Comparison of ENCODE assay signal across 32 cellular contexts in genomic region chr12:14930299-14930698, GRCh38. TPM values are rescaled to one million over a fixed set of nuclear protein-coding genes. Genes with fewer than 3 reads are reported as not detected.
A peak's percentile ranks its signal among the peaks of the same experiment; 100 is the strongest.
DNase-seq lines count a peak whose midpoint lies in the region; ATAC-seq, FAIRE-seq and TF ChIP-seq lines count a peak whose summit lies in the region.
"Had no signal": no experiment of that assay in that cellular context is flagged by ENCODE, and none has a peak within 500 bp of the region (broad histone marks: within the 10 kb centered on the region; RNA-seq: fewer than 3 reads in every experiment).

No MANE protein-coding gene starts in this region.

- no peak for TF ChIP-seq EP300 in HepG2 (IDR thresholded peaks at IDR 0.05; ENCODE audit: low read depth in 2 of 2, low read length in 2 of 2)
- no peak for TF ChIP-seq EP300 in HepG2 (CRISPR knock-in tag; IDR thresholded peaks at IDR 0.05; ENCODE audit: borderline replicate concordance)

- FAIRE-seq in HepG2 (lab: Jason Lieb, UNC) (no peak), endometrium (lab: Jason Lieb, UNC) (peak; percentile 96)

- H2AFZ ChIP-seq in HepG2 (ENCODE audit: low read length), result no peak overlapping the region
- H2AFZ ChIP-seq: GM23248 had no signal

- H3K9me3 ChIP-seq in liver (ENCODE audit: control insufficient read depth in 4 of 4, low read length in 3 of 4) (no peaks in the 10 kb centered on the region), HepG2 (ENCODE audit: low read length) (no peaks in the 10 kb centered on the region), aorta (ENCODE audit: control insufficient read depth, low read length) (no peaks in the 10 kb centered on the region)
- H3K9me3 ChIP-seq: colonic mucosa, ovary, sigmoid colon had no signal

- no peaks in the 10 kb centered on the region for H4K20me1 ChIP-seq in HepG2 (ENCODE audit: insufficient read depth, low read length)

- DNase-seq in HepG2 (ENCODE audit: low spot score), result no peak
- no peak for DNase-seq in mesothelial cell of epicardium (ENCODE audit: low spot score in 2 of 2, unreplicated experiment in 2 of 2)
- no peak for DNase-seq in aorta
- DNase-seq in DMS153 treated with DMSO at 0.1 percent for 48 hours (lab: John Stamatoyannopoulos, UW; ENCODE audit: unreplicated experiment), result no peak
- DNase-seq in stimulated activated naive CD4-positive, alpha-beta T cell (lab: John Stamatoyannopoulos, UW), result no peak
- DNase-seq: activated CD4-positive, alpha-beta memory T cell treated with anti-CD3 and anti-CD28 coated beads for 36 hours; activated CD8-positive, alpha-beta memory T cell treated with anti-CD3 and anti-CD28 coated beads, Interleukin-2, amount 50 U/mL, for 48 hours; CD8-positive, alpha-beta memory T cell; colonic mucosa; DMS153; effector memory CD8-positive, alpha-beta T cell; GDM1; GM23248; KBM-7; left cardiac atrium; MM.1S; natural killer cell; NCI-H1436; ovary; SHP77 treated with DMSO at 0.1 percent for 48 hours; sigmoid colon; stimulated activated CD8-positive, alpha-beta memory T cell treated with anti-CD3 and anti-CD28 coated beads, Interleukin-4, amount 100 ng/mL, for 48 hours; T-helper 1 cell had no signal

- H3K9me3 Mint-ChIP-seq in mesothelial cell of epicardium, result peaks cover 4% of the 10 kb centered on the region
- H3K9me3 Mint-ChIP-seq: activated CD4-positive, alpha-beta memory T cell treated with anti-CD3 and anti-CD28 coated beads for 36 hours; activated T-helper 17 cell treated with anti-CD3 and anti-CD28 coated beads, Interleukin-2, amount 50 U/mL, for 72 hours; CD8-positive, alpha-beta memory T cell; effector memory CD8-positive, alpha-beta T cell; natural killer cell had no signal

- ATAC-seq in HepG2 (no peak), aorta (ENCODE audit: low FRiP score) (peak; percentile 38), GM19351 (IDR thresholded peaks at IDR 0.05; ENCODE audit: unreplicated experiment) (no peak)
- ATAC-seq: activated CD4-positive, CD25-positive, alpha-beta regulatory T cell treated with anti-CD3 and anti-CD28 coated beads, Interleukin-2, amount 50 U/mL, for 24 hours; activated T-helper 17 cell treated with anti-CD3 and anti-CD28 coated beads, Interleukin-2, amount 50 U/mL, for 72 hours; effector memory CD8-positive, alpha-beta T cell; left cardiac atrium; natural killer cell had no signal

- no peak overlapping the region for H3K4me2 ChIP-seq in HepG2 (ENCODE audit: low read depth, low read length)

- no peaks in the 10 kb centered on the region for H3K27me3 Mint-ChIP-seq in mesothelial cell of epicardium (ENCODE audit: low read depth)
- H3K27me3 Mint-ChIP-seq: activated CD4-positive, alpha-beta memory T cell treated with anti-CD3 and anti-CD28 coated beads for 36 hours; activated naive CD8-positive, alpha-beta T cell; activated T-helper 17 cell treated with anti-CD3 and anti-CD28 coated beads, Interleukin-2, amount 50 U/mL, for 72 hours; CD8-positive, alpha-beta memory T cell; effector memory CD8-positive, alpha-beta T cell had no signal

- POLR2A ChIA-PET in HepG2 (lab: Yijun Ruan, JAX), result no interaction called here

- H3K4me1 ChIP-seq in liver (ENCODE audit: control insufficient read depth in 4 of 4, insufficient read depth in 4 of 4, low read length in 3 of 4) (no peaks in the 10 kb centered on the region), HepG2 (ENCODE audit: insufficient read depth, low read length) (peaks cover 7% of the 10 kb centered on the region; the same call in 1 of the 2 replicates), aorta (ENCODE audit: control insufficient read depth in 1 of 2, insufficient read depth in 2 of 2, low read length in 2 of 2) (peaks cover 0 to 2% of the 10 kb centered on the region in 2 donors)
- H3K4me1 ChIP-seq: colonic mucosa had no signal

- H3K79me2 ChIP-seq in HepG2 (ENCODE audit: insufficient read depth, low read length), result no peaks in the 10 kb centered on the region

- H3K36me3 Mint-ChIP-seq in mesothelial cell of epicardium, result peaks cover 2% of the 10 kb centered on the region
- H3K36me3 Mint-ChIP-seq: natural killer cell had no signal

- intact Hi-C loops in HepG2 (cut with micrococcal nuclease; ENCODE audit: unreplicated experiment) (no loop called here), aorta (cut with DNase I) (loop anchor here in 1 of 2 donors (2.0 to 10.0 kb wide), 2 partner anchors 47 to 65 kb away; no protein-coding TSS in a partner anchor)

- H3K27me3 ChIP-seq in liver (ENCODE audit: control insufficient read depth in 4 of 4, insufficient read depth in 4 of 4, low read length in 3 of 4), result no peaks in the 10 kb centered on the region
- no peaks in the 10 kb centered on the region for H3K27me3 ChIP-seq in HepG2 (ENCODE audit: control insufficient read depth in 1 of 2, insufficient read depth in 2 of 2, low read length in 2 of 2)
- H3K27me3 ChIP-seq in aorta (ENCODE audit: control insufficient read depth in 1 of 2, insufficient read depth in 2 of 2, low read length in 1 of 2), result no peaks in the 10 kb centered on the region
- H3K27me3 ChIP-seq: colonic mucosa, ovary, sigmoid colon had no signal

- H3K27ac Mint-ChIP-seq in mesothelial cell of epicardium, result peak overlapping the region; percentile 98
- H3K27ac Mint-ChIP-seq: activated CD4-positive, alpha-beta memory T cell treated with anti-CD3 and anti-CD28 coated beads for 36 hours; activated naive CD8-positive, alpha-beta T cell; activated T-helper 17 cell treated with anti-CD3 and anti-CD28 coated beads, Interleukin-2, amount 50 U/mL, for 72 hours; CD8-positive, alpha-beta memory T cell; effector memory CD8-positive, alpha-beta T cell had no signal

- H3K4me3 ChIP-seq in liver (ENCODE audit: low read depth in 1 of 3, low read length in 3 of 3) (no peak overlapping the region), HepG2 (replicated peaks in 1 of 3; ENCODE audit: insufficient read depth in 1 of 3, low read depth in 2 of 3, low read length in 3 of 3) (no peak overlapping the region), aorta (ENCODE audit: low read length in 2 of 2) (no peak overlapping the region)
- H3K4me3 ChIP-seq: colonic mucosa, GM23248, ovary, sigmoid colon had no signal

- TF ChIP-seq POLR2A in HepG2 (IDR thresholded peaks at IDR 0.05; ENCODE audit: insufficient read depth in 1 of 2, low read depth in 2 of 2, low read length in 2 of 2), result no peak

- peak overlapping the region; percentile 26 for H3K4me3 Mint-ChIP-seq in mesothelial cell of epicardium
- H3K4me3 Mint-ChIP-seq: activated CD4-positive, alpha-beta memory T cell treated with anti-CD3 and anti-CD28 coated beads for 36 hours; activated naive CD8-positive, alpha-beta T cell; activated T-helper 17 cell treated with anti-CD3 and anti-CD28 coated beads, Interleukin-2, amount 50 U/mL, for 72 hours; CD8-positive, alpha-beta memory T cell; effector memory CD8-positive, alpha-beta T cell; natural killer cell had no signal

- CTCF ChIA-PET in HepG2 (lab: Yijun Ruan, JAX; ENCODE audit: low intra/inter-chr PET ratio, low total read pairs), result no interaction called here

- peaks cover 77% of the 10 kb centered on the region for H3K4me1 Mint-ChIP-seq in mesothelial cell of epicardium
- H3K4me1 Mint-ChIP-seq: activated T-helper 17 cell treated with anti-CD3 and anti-CD28 coated beads, Interleukin-2, amount 50 U/mL, for 72 hours had no signal

- TF ChIP-seq CTCF in liver (IDR thresholded peaks at IDR 0.05; ENCODE audit: low read depth, low read length, missing input control) (no peak), HepG2 (CRISPR knock-in tag; IDR thresholded peaks at IDR 0.05) (no peak), mesothelial cell of epicardium (IDR thresholded peaks at IDR 0.05; ENCODE audit: unreplicated experiment) (no peak)

- H3K36me3 ChIP-seq in liver (ENCODE audit: control insufficient read depth in 4 of 4, insufficient read depth in 3 of 4, low read depth in 1 of 4, low read length in 3 of 4), result no peaks in the 10 kb centered on the region
- H3K36me3 ChIP-seq in HepG2 (replicated peaks in 1 of 2; ENCODE audit: control insufficient read depth in 1 of 2, insufficient read depth in 2 of 2, low read length in 2 of 2), result no peaks in the 10 kb centered on the region
- no peaks in the 10 kb centered on the region for H3K36me3 ChIP-seq in aorta (ENCODE audit: control insufficient read depth in 1 of 2, insufficient read depth in 2 of 2, low read length in 1 of 2)
- H3K36me3 ChIP-seq: colonic mucosa, ovary, sigmoid colon had no signal

- in situ Hi-C loops in HepG2 (cut with HindIII; ENCODE audit: extremely low pct_ligation_motif_present, low pct_unique_long_range_greater_than_20kb), result no loop called here

- BruUV-seq in HepG2 (replicated peaks; lab: Mats Ljungman, UMichigan), result no TSS peak

- H3K9ac ChIP-seq in liver (ENCODE audit: low read depth in 1 of 2, low read length in 2 of 2) (no peak overlapping the region), HepG2 (ENCODE audit: insufficient read depth, low read depth, low read length) (no peak overlapping the region)
- H3K9ac ChIP-seq: GM23248 had no signal

- TF ChIP-seq RAD21 in liver (IDR thresholded peaks at IDR 0.05) (peak; percentile 28 to 45), HepG2 (CRISPR knock-in tag; IDR thresholded peaks at IDR 0.05) (no peak)

- H3K27ac ChIP-seq in liver (ENCODE audit: low read depth in 1 of 2, low read length in 2 of 2) (no peak overlapping the region), HepG2 (ENCODE audit: extremely low read length, insufficient read depth, low read length) (no peak overlapping the region), aorta (ENCODE audit: low read depth in 1 of 2, low read length in 2 of 2) (no peak overlapping the region)
- H3K27ac ChIP-seq: 22Rv1, colonic mucosa, GM23248, ovary had no signal

RNA-seq across cellular contexts. Expression of gene ERP27, which starts 8.0 kb away (rescaled TPM):
- total RNA-seq in liver, result 1 to 10 TPM in 1 of 2 donors, under 1 TPM in 1; 0.59 to 5.8 TPM
- polyA plus RNA-seq in liver, result under 1 TPM; 0.14 to 0.43 TPM
- 5.1 and 6.6 TPM in 2 replicates for total RNA-seq in HepG2 (2016; rRNA removed; fragmentation: Illumina TruSeq; extraction: Trizol)
- total RNA-seq in HepG2 (2016; cell fraction: cytosol; rRNA removed; fragmentation: Illumina TruSeq; extraction: Trizol; ENCODE audit: low read depth), result 1.5 and 2.2 TPM in 2 replicates
- total RNA-seq in HepG2 (2016; cell fraction: insoluble cytoplasmic fraction; rRNA removed; fragmentation: Illumina TruSeq; extraction: Trizol), result 4.6 and 8.4 TPM in 2 replicates
- total RNA-seq in HepG2 (2016; cell fraction: membrane; rRNA removed; fragmentation: Illumina TruSeq; extraction: Trizol), result 3.1 and 3.6 TPM in 2 replicates
- total RNA-seq in HepG2 (2016; cell fraction: nucleus; rRNA removed; fragmentation: Illumina TruSeq; extraction: Trizol), result 7.5 and 8.3 TPM in 2 replicates
- 1.6 and 1.8 TPM in 2 replicates for polyA plus RNA-seq in HepG2 (2011; rRNA removed)
- polyA plus RNA-seq in HepG2 (2011; cell fraction: cytosol; rRNA removed), result 1.2 and 1.8 TPM in 2 replicates
- polyA plus RNA-seq in HepG2 (2011; cell fraction: nucleus; rRNA removed), result 0.34 and 0.36 TPM in 2 replicates
- polyA plus RNA-seq in HepG2 (2012), result 0.33 and 0.59 TPM in 2 replicates
- polyA plus RNA-seq in HepG2 (2016; cell fraction: cytosol; fragmentation: Illumina TruSeq; extraction: Trizol; ENCODE audit: low read depth), result 2.1 and 3.6 TPM in 2 replicates
- polyA plus RNA-seq in HepG2 (2016; cell fraction: insoluble cytoplasmic fraction; fragmentation: Illumina TruSeq; extraction: Trizol; ENCODE audit: low read depth), result 5.1 and 6.0 TPM in 2 replicates
- polyA plus RNA-seq in HepG2 (2016; cell fraction: membrane; fragmentation: Illumina TruSeq; extraction: Trizol; ENCODE audit: low read depth), result 2.4 and 3.7 TPM in 2 replicates
- 11.6 and 13.9 TPM in 2 replicates for polyA plus RNA-seq in HepG2 (2016; cell fraction: nucleus; fragmentation: Illumina TruSeq; extraction: Trizol; ENCODE audit: insufficient read depth, low read depth)
- polyA minus RNA-seq in HepG2 (2011; rRNA and poly(A)+ RNA removed; ENCODE audit: low replicate concordance), result 0.92 TPM in 1 of 2 replicates, not detected in the other
- 0.35 and 0.59 TPM in 2 replicates for polyA minus RNA-seq in HepG2 (2011; cell fraction: cytosol; rRNA and poly(A)+ RNA removed)
- polyA minus RNA-seq in HepG2 (2011; cell fraction: nucleus; rRNA and poly(A)+ RNA removed), result 0.52 and 0.87 TPM in 2 replicates
- 55.2 to 60.4 TPM (median 58.1 TPM) in 3 replicates for total RNA-seq in mesothelial cell of epicardium
- total RNA-seq in aorta, result 1 to 10 TPM; 1.3 to 3.2 TPM
- 1 to 10 TPM in 1 of 2 donors, under 1 TPM in 1; 0.20 to 5.3 TPM for polyA plus RNA-seq in aorta
- total RNA-seq: GM23248, sigmoid colon had no signal
- polyA plus RNA-seq: GM23248 had no signal

RNA-seq across cellular contexts. Expression of gene ARHGDIB, which starts 31.1 kb away (rescaled TPM):
- total RNA-seq in liver (10 to 100 TPM; 37.6 to 66.9 TPM), HepG2 (2016; rRNA removed; fragmentation: Illumina TruSeq; extraction: Trizol) (0.11 and 0.28 TPM in 2 replicates), mesothelial cell of epicardium (26.2 to 30.1 TPM (median 28.5 TPM) in 3 replicates), aorta (100 to 1,000 TPM; 119 to 143 TPM)
- polyA plus RNA-seq in liver (10 to 100 TPM; 36.3 to 57.4 TPM), HepG2 (2011; rRNA removed) (0.87 and 0.88 TPM in 2 replicates), aorta (100 to 1,000 TPM; 160 to 248 TPM)
- total RNA-seq in HepG2 (2016; cell fraction: cytosol; rRNA removed; fragmentation: Illumina TruSeq; extraction: Trizol; ENCODE audit: low read depth), result not detected in 2 replicates
- total RNA-seq in HepG2 (2016; cell fraction: insoluble cytoplasmic fraction; rRNA removed; fragmentation: Illumina TruSeq; extraction: Trizol), result 0.30 and 0.48 TPM in 2 replicates
- total RNA-seq in HepG2 (2016; cell fraction: membrane; rRNA removed; fragmentation: Illumina TruSeq; extraction: Trizol), result 0.17 TPM in 1 of 2 replicates, not detected in the other
- not detected in 2 replicates for total RNA-seq in HepG2 (2016; cell fraction: nucleus; rRNA removed; fragmentation: Illumina TruSeq; extraction: Trizol)
- polyA plus RNA-seq in HepG2 (2011; cell fraction: cytosol; rRNA removed), result 0.55 and 1.0 TPM in 2 replicates
- polyA plus RNA-seq in HepG2 (2011; cell fraction: nucleus; rRNA removed), result 0.52 and 0.53 TPM in 2 replicates
- polyA plus RNA-seq in HepG2 (2012), result 0.36 TPM in 1 of 2 replicates, not detected in the other
- polyA plus RNA-seq in HepG2 (2016; cell fraction: cytosol; fragmentation: Illumina TruSeq; extraction: Trizol; ENCODE audit: low read depth), result not detected in 2 replicates
- polyA plus RNA-seq in HepG2 (2016; cell fraction: insoluble cytoplasmic fraction; fragmentation: Illumina TruSeq; extraction: Trizol; ENCODE audit: low read depth), result 0.28 and 0.43 TPM in 2 replicates
- polyA plus RNA-seq in HepG2 (2016; cell fraction: membrane; fragmentation: Illumina TruSeq; extraction: Trizol; ENCODE audit: low read depth), result 0.27 and 0.32 TPM in 2 replicates
- 0.47 TPM in 1 of 2 replicates, not detected in the other for polyA plus RNA-seq in HepG2 (2016; cell fraction: nucleus; fragmentation: Illumina TruSeq; extraction: Trizol; ENCODE audit: insufficient read depth, low read depth)
- 4.0 and 4.8 TPM in 2 replicates for polyA minus RNA-seq in HepG2 (2011; rRNA and poly(A)+ RNA removed; ENCODE audit: low replicate concordance)
- not detected in 2 replicates for polyA minus RNA-seq in HepG2 (2011; cell fraction: cytosol; rRNA and poly(A)+ RNA removed)
- polyA minus RNA-seq in HepG2 (2011; cell fraction: nucleus; rRNA and poly(A)+ RNA removed), result 0.62 TPM in 1 of 2 replicates, not detected in the other

RNA-seq across cellular contexts. Expression of gene PDE6H, which starts 42.5 kb away (rescaled TPM):
- total RNA-seq in liver (not detected), HepG2 (2016; rRNA removed; fragmentation: Illumina TruSeq; extraction: Trizol) (not detected in 2 replicates), mesothelial cell of epicardium (not detected in 3 replicates), aorta (not detected)
- polyA plus RNA-seq in liver (not detected), HepG2 (2011; rRNA removed) (not detected in 2 replicates), aorta (not detected)
- total RNA-seq in HepG2 (2016; cell fraction: cytosol; rRNA removed; fragmentation: Illumina TruSeq; extraction: Trizol; ENCODE audit: low read depth), result not detected in 2 replicates
- total RNA-seq in HepG2 (2016; cell fraction: insoluble cytoplasmic fraction; rRNA removed; fragmentation: Illumina TruSeq; extraction: Trizol), result not detected in 2 replicates
- total RNA-seq in HepG2 (2016; cell fraction: membrane; rRNA removed; fragmentation: Illumina TruSeq; extraction: Trizol), result not detected in 2 replicates
- not detected in 2 replicates for total RNA-seq in HepG2 (2016; cell fraction: nucleus; rRNA removed; fragmentation: Illumina TruSeq; extraction: Trizol)
- not detected in 2 replicates for polyA plus RNA-seq in HepG2 (2011; cell fraction: cytosol; rRNA removed)
- not detected in 2 replicates for polyA plus RNA-seq in HepG2 (2011; cell fraction: nucleus; rRNA removed)
- polyA plus RNA-seq in HepG2 (2012), result not detected in 2 replicates
- polyA plus RNA-seq in HepG2 (2016; cell fraction: cytosol; fragmentation: Illumina TruSeq; extraction: Trizol; ENCODE audit: low read depth), result not detected in 2 replicates
- not detected in 2 replicates for polyA plus RNA-seq in HepG2 (2016; cell fraction: insoluble cytoplasmic fraction; fragmentation: Illumina TruSeq; extraction: Trizol; ENCODE audit: low read depth)
- polyA plus RNA-seq in HepG2 (2016; cell fraction: membrane; fragmentation: Illumina TruSeq; extraction: Trizol; ENCODE audit: low read depth), result not detected in 2 replicates
- polyA plus RNA-seq in HepG2 (2016; cell fraction: nucleus; fragmentation: Illumina TruSeq; extraction: Trizol; ENCODE audit: insufficient read depth, low read depth), result not detected in 2 replicates
- polyA minus RNA-seq in HepG2 (2011; rRNA and poly(A)+ RNA removed; ENCODE audit: low replicate concordance), result not detected in 2 replicates
- polyA minus RNA-seq in HepG2 (2011; cell fraction: cytosol; rRNA and poly(A)+ RNA removed), result not detected in 2 replicates
- not detected in 2 replicates for polyA minus RNA-seq in HepG2 (2011; cell fraction: nucleus; rRNA and poly(A)+ RNA removed)
- total RNA-seq: activated CD4-positive, alpha-beta memory T cell treated with anti-CD3 and anti-CD28 coated beads for 36 hours; activated T-helper 17 cell treated with anti-CD3 and anti-CD28 coated beads, Interleukin-2, amount 50 U/mL, for 72 hours; CD8-positive, alpha-beta memory T cell; colonic mucosa; fibroblast of lung; GM23248; left cardiac atrium; natural killer cell; ovary; sigmoid colon; ureter had no signal
- polyA plus RNA-seq: CD8-positive, alpha-beta memory T cell; fibroblast of lung; GM23248; ovary; sigmoid colon had no signal

RNA-seq across cellular contexts. Expression of gene MGP, which starts 44.6 kb away (rescaled TPM):
- total RNA-seq in liver (1 to 10 TPM in 1 of 2 donors, under 1 TPM in 1; 0.98 to 6.1 TPM), HepG2 (2016; rRNA removed; fragmentation: Illumina TruSeq; extraction: Trizol) (not detected in 2 replicates), mesothelial cell of epicardium (202 to 221 TPM (median 202 TPM) in 3 replicates), aorta (over 10,000 TPM in 1 of 2 donors, 1,000 to 10,000 TPM in 1; 7,115 to 12,824 TPM)
- polyA plus RNA-seq in liver (10 to 100 TPM; 16.0 to 20.7 TPM), HepG2 (2011; rRNA removed) (not detected in 2 replicates), aorta (over 10,000 TPM; 16,275 to 16,848 TPM)
- not detected in 2 replicates for total RNA-seq in HepG2 (2016; cell fraction: cytosol; rRNA removed; fragmentation: Illumina TruSeq; extraction: Trizol; ENCODE audit: low read depth)
- not detected in 2 replicates for total RNA-seq in HepG2 (2016; cell fraction: insoluble cytoplasmic fraction; rRNA removed; fragmentation: Illumina TruSeq; extraction: Trizol)
- not detected in 2 replicates for total RNA-seq in HepG2 (2016; cell fraction: membrane; rRNA removed; fragmentation: Illumina TruSeq; extraction: Trizol)
- total RNA-seq in HepG2 (2016; cell fraction: nucleus; rRNA removed; fragmentation: Illumina TruSeq; extraction: Trizol), result not detected in 2 replicates
- not detected in 2 replicates for polyA plus RNA-seq in HepG2 (2011; cell fraction: cytosol; rRNA removed)
- polyA plus RNA-seq in HepG2 (2011; cell fraction: nucleus; rRNA removed), result not detected in 2 replicates
- not detected in 2 replicates for polyA plus RNA-seq in HepG2 (2012)
- not detected in 2 replicates for polyA plus RNA-seq in HepG2 (2016; cell fraction: cytosol; fragmentation: Illumina TruSeq; extraction: Trizol; ENCODE audit: low read depth)
- polyA plus RNA-seq in HepG2 (2016; cell fraction: insoluble cytoplasmic fraction; fragmentation: Illumina TruSeq; extraction: Trizol; ENCODE audit: low read depth), result not detected in 2 replicates
- polyA plus RNA-seq in HepG2 (2016; cell fraction: membrane; fragmentation: Illumina TruSeq; extraction: Trizol; ENCODE audit: low read depth), result not detected in 2 replicates
- not detected in 2 replicates for polyA plus RNA-seq in HepG2 (2016; cell fraction: nucleus; fragmentation: Illumina TruSeq; extraction: Trizol; ENCODE audit: insufficient read depth, low read depth)
- not detected in 2 replicates for polyA minus RNA-seq in HepG2 (2011; rRNA and poly(A)+ RNA removed; ENCODE audit: low replicate concordance)
- not detected in 2 replicates for polyA minus RNA-seq in HepG2 (2011; cell fraction: cytosol; rRNA and poly(A)+ RNA removed)
- not detected in 2 replicates for polyA minus RNA-seq in HepG2 (2011; cell fraction: nucleus; rRNA and poly(A)+ RNA removed)
- total RNA-seq: activated CD4-positive, alpha-beta memory T cell treated with anti-CD3 and anti-CD28 coated beads for 36 hours; CD8-positive, alpha-beta memory T cell had no signal
- polyA plus RNA-seq: CD8-positive, alpha-beta memory T cell had no signal

Comparison
In these comparisons a context has a peak if more than half of its experiments do, and no peak if none do; other contexts are left out.
1. RNA of gene ARHGDIB, which starts 31.1 kb away (total RNA-seq): 119 to 143 TPM in aorta, 37.6 to 66.9 TPM in liver and 26.2 to 30.1 TPM in mesothelial cell of epicardium; 0.11 to 0.48 TPM in HepG2; every median in the first group is over 10 times any median in the second.